Comparison of ENCODE assay signal across 28 cellular contexts in the genomic region with DNA sequence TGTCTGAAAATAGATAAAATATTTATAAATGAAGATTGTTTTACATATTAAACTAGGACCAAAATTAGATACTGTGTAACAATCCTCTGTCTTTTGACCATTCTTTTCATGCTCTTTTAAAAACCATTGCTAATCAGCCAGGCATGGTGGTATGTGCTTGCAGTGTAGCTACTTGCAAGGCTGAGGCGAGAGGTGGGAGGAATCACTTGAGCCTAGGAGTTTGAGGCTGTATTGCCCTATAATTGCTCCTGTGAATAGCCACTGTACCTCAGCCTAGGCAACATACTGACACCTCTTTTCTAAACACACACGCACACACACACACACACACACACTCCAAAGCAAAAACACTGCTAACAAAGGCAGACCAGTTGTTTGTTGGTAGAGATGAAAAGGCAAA.
"Had no signal": no experiment of that assay in that cellular context is flagged by ENCODE, and none has a peak within 500 bp of the region (broad histone marks: within the 10 kb centered on the region; RNA-seq: fewer than 3 reads in every experiment).

No MANE protein-coding gene starts in this region.

- H3K27ac ChIP-seq: brain microvascular endothelial cell, gastroesophageal sphincter, left lung, parathyroid adenoma, psoas muscle, right atrium auricular region, spleen, suprapubic skin, tibial nerve had no signal

- H3K9me3 Mint-ChIP-seq: activated naive CD4-positive, alpha-beta T cell treated with anti-CD3 and anti-CD28 coated beads, Interleukin-2, amount 10 ng/mL, durations not matched to agents 7 days and 5 days; activated naive CD8-positive, alpha-beta T cell treated with anti-CD3 and anti-CD28 coated beads, Interleukin-2, amount 10 ng/mL, durations not matched to agents 7 days and 5 days; activated T-helper 1 cell treated with anti-CD3 and anti-CD28 coated beads, Interleukin-12 subunit alpha, Interleukin-12 subunit beta, Interleukin-2, Interleukin-4 antibody, amounts not matched to agents 30 ng/mL and 10 ng/mL and 1 ng/mL, durations not matched to agents 14 hours and 24 hours and 36 hours; nephron; T-helper 2 cell treated with Interferon-gamma antibody and Interleukin-4, amounts not matched to agents 5 μg/mL and 100 μg/mL, for 36 hours had no signal

- H3K27me3 Mint-ChIP-seq: activated naive CD4-positive, alpha-beta T cell treated with anti-CD3 and anti-CD28 coated beads, Interleukin-2, amount 10 ng/mL, durations not matched to agents 7 days and 5 days; activated naive CD8-positive, alpha-beta T cell treated with anti-CD3 and anti-CD28 coated beads, Interleukin-2, amount 10 ng/mL, durations not matched to agents 7 days and 5 days; effector memory CD8-positive, alpha-beta T cell had no signal

- H3K36me3 Mint-ChIP-seq: activated naive CD4-positive, alpha-beta T cell treated with anti-CD3 and anti-CD28 coated beads, Interleukin-2, amount 10 ng/mL, durations not matched to agents 7 days and 5 days; activated naive CD8-positive, alpha-beta T cell treated with anti-CD3 and anti-CD28 coated beads, Interleukin-2, amount 10 ng/mL, durations not matched to agents 7 days and 5 days had no signal

- H3K4me3 Mint-ChIP-seq: activated naive CD4-positive, alpha-beta T cell treated with anti-CD3 and anti-CD28 coated beads, Interleukin-2, amount 10 ng/mL, durations not matched to agents 7 days and 5 days; activated naive CD8-positive, alpha-beta T cell treated with anti-CD3 and anti-CD28 coated beads, Interleukin-2, amount 10 ng/mL, durations not matched to agents 7 days and 5 days; activated T-helper 1 cell treated with anti-CD3 and anti-CD28 coated beads, Interleukin-12 subunit alpha, Interleukin-12 subunit beta, Interleukin-2, Interleukin-4 antibody, amounts not matched to agents 30 ng/mL and 10 ng/mL and 1 ng/mL, durations not matched to agents 14 hours and 24 hours and 36 hours; effector memory CD8-positive, alpha-beta T cell; nephron; T-helper 2 cell treated with Interferon-gamma antibody and Interleukin-4, amounts not matched to agents 5 μg/mL and 100 μg/mL, for 36 hours had no signal

- H3K9me3 ChIP-seq: gastroesophageal sphincter, left lung, mucosa of descending colon, psoas muscle, right atrium auricular region, spleen, suprapubic skin, tibial nerve had no signal

- H3K4me1 Mint-ChIP-seq: activated naive CD4-positive, alpha-beta T cell treated with anti-CD3 and anti-CD28 coated beads, Interleukin-2, amount 10 ng/mL, durations not matched to agents 7 days and 5 days; activated naive CD8-positive, alpha-beta T cell treated with anti-CD3 and anti-CD28 coated beads, Interleukin-2, amount 10 ng/mL, durations not matched to agents 7 days and 5 days; nephron had no signal

- H3K79me2 ChIP-seq: parathyroid adenoma had no signal

- H3K4me3 ChIP-seq: gastroesophageal sphincter, left lung, lung, mucosa of descending colon, psoas muscle, right atrium auricular region, spleen, suprapubic skin, tibial nerve had no signal

- H3K27me3 ChIP-seq: brain microvascular endothelial cell, gastroesophageal sphincter, left lung, right atrium auricular region, spleen, suprapubic skin, tibial nerve had no signal

- H3K9ac ChIP-seq: parathyroid adenoma had no signal

- H3K4me1 ChIP-seq: gastroesophageal sphincter, left lung, parathyroid adenoma, psoas muscle, right atrium auricular region, spleen, suprapubic skin, tibial nerve had no signal

- H3K36me3 ChIP-seq: brain microvascular endothelial cell, gastroesophageal sphincter, left lung, right atrium auricular region, spleen, suprapubic skin, tibial nerve had no signal

- ATAC-seq: effector memory CD8-positive, alpha-beta T cell; gastroesophageal sphincter; left lung; mucosa of descending colon; psoas muscle had no signal

- H2AFZ ChIP-seq: parathyroid adenoma had no signal

- H3K27ac Mint-ChIP-seq: activated naive CD4-positive, alpha-beta T cell treated with anti-CD3 and anti-CD28 coated beads, Interleukin-2, amount 10 ng/mL, durations not matched to agents 7 days and 5 days; activated naive CD8-positive, alpha-beta T cell treated with anti-CD3 and anti-CD28 coated beads, Interleukin-2, amount 10 ng/mL, durations not matched to agents 7 days and 5 days; activated T-helper 1 cell treated with anti-CD3 and anti-CD28 coated beads, Interleukin-12 subunit alpha, Interleukin-12 subunit beta, Interleukin-2, Interleukin-4 antibody, amounts not matched to agents 30 ng/mL and 10 ng/mL and 1 ng/mL, durations not matched to agents 14 hours and 24 hours and 36 hours; effector memory CD8-positive, alpha-beta T cell; T-helper 2 cell treated with Interferon-gamma antibody and Interleukin-4, amounts not matched to agents 5 μg/mL and 100 μg/mL, for 36 hours had no signal

- DNase-seq: activated CD4-positive, alpha-beta T cell treated with anti-CD3 and anti-CD28 coated beads for 4 hours; activated CD4-positive, alpha-beta T cell treated with anti-CD3 and anti-CD28 coated beads, Interleukin-2, amount 50 U/mL, for 48 hours; activated CD4-positive, CD25-positive, alpha-beta regulatory T cell; activated CD8-positive, alpha-beta memory T cell treated with anti-CD3 and anti-CD28 coated beads for 24 hours; activated gamma-delta T cell; activated naive CD4-positive, alpha-beta T cell treated with anti-CD3 and anti-CD28 coated beads, Interleukin-2, amount 10 ng/mL, durations not matched to agents 7 days and 5 days; activated naive CD8-positive, alpha-beta T cell treated with anti-CD3 and anti-CD28 coated beads, Interleukin-2, amount 10 ng/mL, durations not matched to agents 7 days and 5 days; brain microvascular endothelial cell; caudate nucleus; cortex of kidney; effector memory CD8-positive, alpha-beta T cell; hippocampal formation; left lung; nucleus accumbens; psoas muscle; spleen; stimulated activated naive CD4-positive, alpha-beta T cell; T-helper 1 cell had no signal
